In the genomic region with DNA sequence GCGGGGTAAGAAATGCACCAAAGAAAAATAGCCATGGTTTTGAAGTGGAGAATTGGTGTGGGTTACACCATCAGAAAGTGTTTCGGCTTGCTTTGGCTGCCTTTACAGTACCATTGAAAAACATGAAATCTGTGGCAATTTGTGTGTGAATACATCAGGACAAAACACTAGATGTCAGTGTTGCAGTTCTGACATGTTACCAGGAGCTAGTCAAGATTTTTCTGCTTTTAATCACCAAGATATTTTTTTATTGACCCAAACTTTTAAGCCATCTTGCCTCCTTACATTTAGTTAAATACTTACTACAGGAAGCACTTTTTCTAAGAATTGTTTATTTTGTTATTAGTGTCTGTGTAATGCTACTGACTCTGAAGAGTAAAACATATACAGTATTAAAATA, we compare ENCODE assay signal across 10 cellular contexts.
A peak's percentile ranks its signal among the peaks of the same experiment; 100 is the strongest.
DNase-seq lines count a peak whose midpoint lies in the region; FAIRE-seq and TF ChIP-seq lines count a peak whose summit lies in the region.
"Had no signal": no experiment of that assay in that cellular context is flagged by ENCODE, and none has a peak within 500 bp of the region (broad histone marks: within the 10 kb centered on the region; RNA-seq: fewer than 3 reads in every experiment).

No MANE protein-coding gene starts in this region.

- H3K27me3 ChIP-seq in DOHH2 (ENCODE audit: control insufficient read depth, low read length), result no peaks in the 10 kb centered on the region
- no peaks in the 10 kb centered on the region for H3K27me3 ChIP-seq in effector memory CD4-positive, alpha-beta T cell (replicated peaks; ENCODE audit: control insufficient read depth, insufficient read depth, low read length, poor library complexity, severe bottlenecking)
- H3K27me3 ChIP-seq: SJSA1 had no signal

- no peaks in the 10 kb centered on the region for H3K9me3 ChIP-seq in DOHH2 (ENCODE audit: control insufficient read depth, insufficient read depth, low read length)
- H3K9me3 ChIP-seq in effector memory CD4-positive, alpha-beta T cell (ENCODE audit: control insufficient read depth, low read length), result no peaks in the 10 kb centered on the region
- H3K9me3 ChIP-seq: SJSA1 had no signal

- DNase-seq in HEK293T (ENCODE audit: extremely low spot score), result peak; percentile 38
- DNase-seq in RCC 7860 (ENCODE audit: low spot score), result peak; percentile 33
- DNase-seq in globus pallidus (ENCODE audit: low spot score), result peak; percentile 24
- no peak for DNase-seq in stimulated activated CD4-positive, alpha-beta T cell treated with anti-CD3 and anti-CD28 coated beads, Interleukin-2, amount 100 ng/mL, for 24 hours
- DNase-seq in activated CD4-positive, CD25-positive, alpha-beta regulatory T cell (lab: John Stamatoyannopoulos, UW), result no peak
- no peak for DNase-seq in GF-D8 (lab: John Stamatoyannopoulos, UW)
- no peak for DNase-seq in effector memory CD4-positive, alpha-beta T cell
- DNase-seq: naive B cell had no signal

- 0 out of 2 replicates have a peak, but pooled peaks cover 2% of the 10 kb centered on the region for H3F3A ChIP-seq in DOHH2 (ENCODE audit: control insufficient read depth, insufficient read depth)

- no peak overlapping the region for H3K4me2 ChIP-seq in DOHH2 (ENCODE audit: low read length)

- TF ChIP-seq CTCF in DOHH2 (IDR thresholded peaks at IDR 0.05; ENCODE audit: low read depth, low read length, poor library complexity, severe bottlenecking), result peak; percentile 46

- H3K4me3 ChIP-seq in DOHH2 (ENCODE audit: low read length), result no peak overlapping the region
- no peak overlapping the region for H3K4me3 ChIP-seq in effector memory CD4-positive, alpha-beta T cell (ENCODE audit: insufficient read depth, low read depth, low read length, poor library complexity, severe bottlenecking)
- H3K4me3 ChIP-seq: SJSA1 had no signal

- no peaks in the 10 kb centered on the region for H3K4me1 ChIP-seq in DOHH2 (ENCODE audit: control insufficient read depth, low read length)
- H3K4me1 ChIP-seq in effector memory CD4-positive, alpha-beta T cell (ENCODE audit: control insufficient read depth, insufficient read depth, low read length, poor library complexity, severe bottlenecking), result no peaks in the 10 kb centered on the region

- 0 out of 2 replicates have a peak, but pooled peaks cover 5% of the 10 kb centered on the region for H4K20me1 ChIP-seq in DOHH2 (ENCODE audit: control insufficient read depth, insufficient read depth, low read depth, low read length)

- H3K27ac ChIP-seq in DOHH2 (ENCODE audit: low read depth, low read length), result no peak overlapping the region
- H3K27ac ChIP-seq in effector memory CD4-positive, alpha-beta T cell (ENCODE audit: insufficient read depth, low read length, poor library complexity, severe bottlenecking), result no peak overlapping the region
- H3K27ac ChIP-seq: SJSA1 had no signal

- POLR2A ChIA-PET in HEK293T (lab: Yijun Ruan, JAX), result interaction anchor here (0.8 kb wide), 1 partner anchor 14 kb away, joined by 5 read pairs; a partner anchor contains a TSS

- CTCF ChIA-PET in HEK293T (lab: Yijun Ruan, JAX), result interaction anchor here (0.6 to 1.0 kb wide), 4 partner anchors 31 to 546 kb away, joined by 3 to 4 read pairs (median 3); no protein-coding TSS in a partner anchor

- H3K9me2 ChIP-seq in DOHH2 (replicated peaks; ENCODE audit: control insufficient read depth, low read length), result no peaks in the 10 kb centered on the region

- FAIRE-seq in RCC 7860 (lab: Jason Lieb, UNC), result peak; percentile 55

- peaks cover 80% of the 10 kb centered on the region for H3K79me2 ChIP-seq in DOHH2 (ENCODE audit: control insufficient read depth, low read length)

- H3K36me3 ChIP-seq in DOHH2 (ENCODE audit: control insufficient read depth, low read length), result peaks cover 48% of the 10 kb centered on the region
- H3K36me3 ChIP-seq in effector memory CD4-positive, alpha-beta T cell (ENCODE audit: control insufficient read depth, insufficient read depth, low read length), result peaks cover under 1% of the 10 kb centered on the region
- H3K36me3 ChIP-seq: SJSA1 had no signal

TF ChIP-seq in HEK293T, 16 proteins besides CTCF, POLR2A, EP300 and RAD21:
- TF ChIP-seq ARNT (IDR thresholded peaks at IDR 0.05) (no peak), SUZ12 (IDR thresholded peaks at IDR 0.05) (no peak), L3MBTL2 (conservative IDR thresholded peaks at IDR 0.05) (no peak), LEF1 (IDR thresholded peaks at IDR 0.05; ENCODE audit: borderline replicate concordance) (no peak), BHLHE40 (IDR thresholded peaks at IDR 0.05; ENCODE audit: borderline replicate concordance) (no peak), CTBP1 (IDR thresholded peaks at IDR 0.05; ENCODE audit: borderline replicate concordance) (no peak), TARDBP (IDR thresholded peaks at IDR 0.05) (no peak), ZNF384 (IDR thresholded peaks at IDR 0.05) (no peak), FOXA1 (IDR thresholded peaks at IDR 0.05) (no peak), ELF4 (IDR thresholded peaks at IDR 0.05) (no peak), SP1 (IDR thresholded peaks at IDR 0.05) (no peak), FOXK2 (IDR thresholded peaks at IDR 0.05) (no peak)
- TF ChIP-seq, protein P1, sequence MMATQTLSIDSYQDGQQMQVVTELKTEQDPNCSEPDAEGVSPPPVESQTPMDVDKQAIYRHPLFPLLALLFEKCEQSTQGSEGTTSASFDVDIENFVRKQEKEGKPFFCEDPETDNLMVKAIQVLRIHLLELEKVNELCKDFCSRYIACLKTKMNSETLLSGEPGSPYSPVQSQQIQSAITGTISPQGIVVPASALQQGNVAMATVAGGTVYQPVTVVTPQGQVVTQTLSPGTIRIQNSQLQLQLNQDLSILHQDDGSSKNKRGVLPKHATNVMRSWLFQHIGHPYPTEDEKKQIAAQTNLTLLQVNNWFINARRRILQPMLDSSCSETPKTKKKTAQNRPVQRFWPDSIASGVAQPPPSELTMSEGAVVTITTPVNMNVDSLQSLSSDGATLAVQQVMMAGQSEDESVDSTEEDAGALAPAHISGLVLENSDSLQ (IDR thresholded peaks at IDR 0.05), result no peak

Comparison
In these comparisons a context has a peak if more than half of its experiments do, and no peak if none do; other contexts are left out.
1. DNase-seq: peak in HEK293T (single experiment), RCC 7860 (single experiment) and globus pallidus (single experiment); none in stimulated activated CD4-positive, alpha-beta T cell treated with anti-CD3 and anti-CD28 coated beads, Interleukin-2, amount 100 ng/mL, for 24 hours (0 of 2), activated CD4-positive, CD25-positive, alpha-beta regulatory T cell (0 of 4), GF-D8 (single experiment) and effector memory CD4-positive, alpha-beta T cell (0 of 3).